Comparison of ENCODE assay signal across 24 cellular contexts in genomic region chr20:63132715-63133471, GRCh38.
DNase-seq lines count a peak whose midpoint lies in the region; ATAC-seq, FAIRE-seq and TF ChIP-seq lines count a peak whose summit lies in the region.
"Had no signal": no experiment of that assay in that cellular context is flagged by ENCODE, and none has a peak within 500 bp of the region (broad histone marks: within the 10 kb centered on the region; RNA-seq: fewer than 3 reads in every experiment).

No MANE protein-coding gene starts in this region.

- no peaks in the 10 kb centered on the region for H3K36me3 Mint-ChIP-seq in WTC11

- no peaks in the 10 kb centered on the region for H3K9me3 Mint-ChIP-seq in WTC11

- no peaks in the 10 kb centered on the region for H3K4me1 ChIP-seq in left ventricle myocardium inferior
- no peaks in the 10 kb centered on the region for H3K4me1 ChIP-seq in tibial artery
- H3K4me1 ChIP-seq: BE2C had no signal

- POLR2A ChIA-PET in WTC11 (lab: Charles Lee): no interaction called here

- CTCF ChIA-PET in WTC11 (lab: Charles Lee): interaction anchor here (0.8 to 2.7 kb wide), 3 partner anchors 40 to 90 kb away, joined by 3 to 13 read pairs (median 4); no protein-coding TSS in a partner anchor

- no peaks in the 10 kb centered on the region for H3K36me3 ChIP-seq in left ventricle myocardium inferior
- no peaks in the 10 kb centered on the region for H3K36me3 ChIP-seq in tibial artery
- H3K36me3 ChIP-seq: BE2C, brain microvascular endothelial cell had no signal

- no peaks in the 10 kb centered on the region for H3K9me3 ChIP-seq in left ventricle myocardium inferior (replicated peaks)
- no peaks in the 10 kb centered on the region for H3K9me3 ChIP-seq in tibial artery
- H3K9me3 ChIP-seq: BE2C had no signal

- TF ChIP-seq CTCF in left ventricle myocardium inferior (IDR thresholded peaks at IDR 0.05; ENCODE audit: borderline replicate concordance): no peak
- no peak for TF ChIP-seq CTCF in WTC11 (IDR thresholded peaks at IDR 0.05)
- no peak for TF ChIP-seq CTCF in tibial artery (IDR thresholded peaks at IDR 0.05)
- TF ChIP-seq CTCF in D721Med (IDR thresholded peaks at IDR 0.05; ENCODE audit: insufficient read depth, missing control alignments): no peak

- DNase-seq in Right ventricle myocardium inferior (ENCODE audit: missing footprints) (peak; percentile 37), left ventricle myocardium inferior (no peak), WTC11 (ENCODE audit: low spot score) (peak; percentile 7), mesenteric fat pad (ENCODE audit: low spot score) (peak; percentile 86), tibial artery (peak; percentile 10 to 51), NCI-H146 treated with DMSO at 0.1 percent for 48 hours (lab: John Stamatoyannopoulos, UW; ENCODE audit: unreplicated experiment) (no peak), D721Med (ENCODE audit: insufficient read length, low spot score) (no peak)
- DNase-seq: ACHN; activated CD4-positive, CD25-positive, alpha-beta regulatory T cell treated with anti-CD3 and anti-CD28 coated beads, Interleukin-2, amount 50 U/mL, for 72 hours; activated CD8-positive, alpha-beta T cell treated with anti-CD3 and anti-CD28 coated beads, Interleukin-2, amount 10 ng/mL, durations not matched to agents 7 days and 5 days; BE2C; brain microvascular endothelial cell; effector CD8-positive, alpha-beta T cell; kidney glomerular epithelial cell; NCI-H1105 treated with DMSO at 0.1 percent for 48 hours; NCI-H2081 treated with DMSO at 0.1 percent for 48 hours; NCI-H446; NCI-H774; small intestine; trophoblast cell had no signal

- no peak overlapping the region for H3K27ac Mint-ChIP-seq in WTC11
- H3K27ac Mint-ChIP-seq: activated CD8-positive, alpha-beta T cell treated with anti-CD3 and anti-CD28 coated beads, Interleukin-2, amount 10 ng/mL, durations not matched to agents 7 days and 5 days had no signal

- H3K27me3 Mint-ChIP-seq in WTC11 (ENCODE audit: low read depth): no peaks in the 10 kb centered on the region; the same call in 1 of the 2 replicates

- H3K27ac ChIP-seq in left ventricle myocardium inferior (replicated peaks) (no peak overlapping the region), tibial artery (no peak overlapping the region)
- H3K27ac ChIP-seq: brain microvascular endothelial cell had no signal

- no peak for FAIRE-seq in D721Med (lab: Jason Lieb, UNC)
- FAIRE-seq: G401.6, GM19239, H54, small intestine had no signal

- H3K4me3 Mint-ChIP-seq in WTC11: no peak overlapping the region
- H3K4me3 Mint-ChIP-seq: activated CD8-positive, alpha-beta T cell treated with anti-CD3 and anti-CD28 coated beads, Interleukin-2, amount 10 ng/mL, durations not matched to agents 7 days and 5 days had no signal

- H3K27me3 ChIP-seq in left ventricle myocardium inferior (ENCODE audit: low read depth): peaks cover 73% of the 10 kb centered on the region
- peaks cover 0 to 64% of the 10 kb centered on the region in 2 donors for H3K27me3 ChIP-seq in tibial artery
- H3K27me3 ChIP-seq: brain microvascular endothelial cell had no signal

- ATAC-seq in Right ventricle myocardium inferior (no peak), WTC11 (no peak), HG03139 (IDR thresholded peaks at IDR 0.05; ENCODE audit: unreplicated experiment) (no peak)
- ATAC-seq: activated CD8-positive, alpha-beta T cell treated with anti-CD3 and anti-CD28 coated beads, Interleukin-2, amount 10 ng/mL, durations not matched to agents 7 days and 5 days had no signal

- intact Hi-C loops in Right ventricle myocardium inferior (cut with DNase I): no loop called here
- intact Hi-C loops in left ventricle myocardium inferior (cut with micrococcal nuclease): no loop called here
- intact Hi-C loops in tibial artery (cut with DNase I; ENCODE audit: low total_unique reads): no loop called here

- no peak overlapping the region for H3K4me3 ChIP-seq in left ventricle myocardium inferior
- H3K4me3 ChIP-seq in tibial artery: no peak overlapping the region

- H3K4me1 Mint-ChIP-seq in WTC11: peaks cover 9% of the 10 kb centered on the region

TF ChIP-seq in WTC11, 78 proteins besides CTCF, POLR2A, EP300 and RAD21:
- TF ChIP-seq FOXP1 (CRISPR knock-in tag; IDR thresholded peaks at IDR 0.05; ENCODE audit: borderline replicate concordance) (no peak), MLX (CRISPR knock-in tag; IDR thresholded peaks at IDR 0.05) (no peak), GABPB1 (CRISPR knock-in tag; IDR thresholded peaks at IDR 0.05) (no peak), KAT7 (CRISPR knock-in tag; IDR thresholded peaks at IDR 0.05; ENCODE audit: borderline replicate concordance) (no peak), ZNF396 (CRISPR knock-in tag; IDR thresholded peaks at IDR 0.05; ENCODE audit: borderline replicate concordance) (no peak), SMAD4 (CRISPR knock-in tag; IDR thresholded peaks at IDR 0.05) (no peak), USF2 (CRISPR knock-in tag; IDR thresholded peaks at IDR 0.05) (no peak)

Comparison
In these comparisons a context has a peak if more than half of its experiments do, and no peak if none do; other contexts are left out.
1. DNase-seq: peak in Right ventricle myocardium inferior (single experiment), WTC11 (single experiment), mesenteric fat pad (single experiment) and tibial artery (2 of 2); none in left ventricle myocardium inferior (single experiment), NCI-H146 treated with DMSO at 0.1 percent for 48 hours (single experiment) and D721Med (single experiment).